Comparison of ENCODE assay signal across 10 cellular contexts in the genomic region with DNA sequence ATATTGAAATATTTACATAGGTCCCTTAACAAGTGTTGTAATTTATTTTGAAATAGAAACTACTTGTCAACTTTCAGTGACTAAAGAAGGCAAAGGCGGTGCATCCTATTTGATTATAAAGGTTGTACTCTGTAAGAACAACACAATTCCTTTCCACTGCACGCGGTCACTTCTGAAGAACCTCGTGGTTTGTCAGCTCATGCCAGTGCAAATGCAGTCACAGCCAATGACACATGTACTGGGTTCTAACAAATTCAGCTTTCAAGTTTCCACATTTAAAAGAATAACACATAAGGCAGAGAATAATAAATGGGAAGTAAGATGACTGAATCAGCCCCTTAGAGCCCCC. TPM values are rescaled to one million over a fixed set of nuclear protein-coding genes. Genes with fewer than 3 reads are reported as not detected.
DNase-seq lines count a peak whose midpoint lies in the region; ATAC-seq, FAIRE-seq and TF ChIP-seq lines count a peak whose summit lies in the region.
"Had no signal": no experiment of that assay in that cellular context is flagged by ENCODE, and none has a peak within 500 bp of the region (broad histone marks: within the 10 kb centered on the region; RNA-seq: fewer than 3 reads in every experiment).

No MANE protein-coding gene starts in this region.

- peak; percentile 58 for ATAC-seq in activated CD8-positive, alpha-beta T cell treated with anti-CD3 and anti-CD28 coated beads for 36 hours
- ATAC-seq in activated CD8-positive, alpha-beta T cell treated with anti-CD3 and anti-CD28 coated beads, Interleukin-2, amount 10 ng/mL, durations not matched to agents 7 days and 5 days, result no peak

- no peak overlapping the region for H3K4me3 Mint-ChIP-seq in activated CD8-positive, alpha-beta T cell treated with anti-CD3 and anti-CD28 coated beads for 36 hours
- no peak overlapping the region for H3K4me3 Mint-ChIP-seq in activated CD8-positive, alpha-beta T cell treated with anti-CD3 and anti-CD28 coated beads, Interleukin-2, amount 10 ng/mL, durations not matched to agents 7 days and 5 days
- H3K4me3 Mint-ChIP-seq in Caco-2 (ENCODE audit: unreplicated experiment), result no peak overlapping the region

- CTCF ChIA-PET in activated CD8-positive, alpha-beta T cell treated with anti-CD3 and anti-CD28 coated beads for 36 hours (lab: Charles Lee), result interaction anchor here (1.0 to 1.3 kb wide), 3 partner anchors 11 to 300 kb away, joined by 3 to 6 read pairs (median 5); no protein-coding TSS in a partner anchor
- CTCF ChIA-PET in activated CD8-positive, alpha-beta T cell treated with anti-CD3 and anti-CD28 coated beads, Interleukin-2, amount 10 ng/mL, durations not matched to agents 7 days and 5 days (lab: Charles Lee), result no interaction called here
- CTCF ChIA-PET in Caco-2 (lab: Charles Lee), result no interaction called here

- BruUV-seq in Caco-2 (replicated peaks; lab: Mats Ljungman, UMichigan), result no TSS peak

- peaks cover 16% of the 10 kb centered on the region for H3K4me1 ChIP-seq in Caco-2
- no peaks in the 10 kb centered on the region for H3K4me1 ChIP-seq in HAP-1

- POLR2A ChIA-PET in activated CD8-positive, alpha-beta T cell treated with anti-CD3 and anti-CD28 coated beads for 36 hours (lab: Charles Lee), result no interaction called here
- POLR2A ChIA-PET in activated CD8-positive, alpha-beta T cell treated with anti-CD3 and anti-CD28 coated beads, Interleukin-2, amount 10 ng/mL, durations not matched to agents 7 days and 5 days (lab: Charles Lee), result no interaction called here
- POLR2A ChIA-PET in Caco-2 (lab: Charles Lee), result no interaction called here

- peak overlapping the region; percentile 78 for H3K27ac ChIP-seq in SK-N-MC

- peaks cover 8% of the 10 kb centered on the region for H3K4me1 Mint-ChIP-seq in activated CD8-positive, alpha-beta T cell treated with anti-CD3 and anti-CD28 coated beads for 36 hours (ENCODE audit: low read depth)
- H3K4me1 Mint-ChIP-seq in activated CD8-positive, alpha-beta T cell treated with anti-CD3 and anti-CD28 coated beads, Interleukin-2, amount 10 ng/mL, durations not matched to agents 7 days and 5 days (ENCODE audit: low read depth), result no peaks in the 10 kb centered on the region
- H3K4me1 Mint-ChIP-seq in Caco-2 (ENCODE audit: low read depth, unreplicated experiment), result peaks cover 4% of the 10 kb centered on the region

- TF ChIP-seq CTCF in activated CD8-positive, alpha-beta T cell treated with anti-CD3 and anti-CD28 coated beads for 36 hours (IDR thresholded peaks at IDR 0.05), result no peak
- no peak for TF ChIP-seq CTCF in Caco-2 (IDR thresholded peaks at IDR 0.05; ENCODE audit: insufficient read depth in 1 of 2, low read depth in 1 of 2, low read length in 1 of 2, severe bottlenecking in 1 of 2, unreplicated experiment in 1 of 2)

- H3K27me3 Mint-ChIP-seq in activated CD8-positive, alpha-beta T cell treated with anti-CD3 and anti-CD28 coated beads for 36 hours, result no peaks in the 10 kb centered on the region
- H3K27me3 Mint-ChIP-seq in activated CD8-positive, alpha-beta T cell treated with anti-CD3 and anti-CD28 coated beads, Interleukin-2, amount 10 ng/mL, durations not matched to agents 7 days and 5 days (ENCODE audit: low read depth), result no peaks in the 10 kb centered on the region
- H3K27me3 Mint-ChIP-seq in Caco-2 (ENCODE audit: insufficient read depth, unreplicated experiment), result no peaks in the 10 kb centered on the region

- no peaks in the 10 kb centered on the region for H3K9me3 Mint-ChIP-seq in activated CD8-positive, alpha-beta T cell treated with anti-CD3 and anti-CD28 coated beads for 36 hours
- no peaks in the 10 kb centered on the region for H3K9me3 Mint-ChIP-seq in activated CD8-positive, alpha-beta T cell treated with anti-CD3 and anti-CD28 coated beads, Interleukin-2, amount 10 ng/mL, durations not matched to agents 7 days and 5 days (ENCODE audit: insufficient read depth)
- H3K9me3 Mint-ChIP-seq in Caco-2 (ENCODE audit: unreplicated experiment), result no peaks in the 10 kb centered on the region

- in situ Hi-C loops in HAP-1 (cut with MboI; ENCODE audit: low sequenced_read_pairs), result no loop called here

- peak; percentile 43 for DNase-seq in activated CD8-positive, alpha-beta T cell treated with anti-CD3 and anti-CD28 coated beads for 36 hours
- no peak for DNase-seq in activated CD8-positive, alpha-beta T cell treated with anti-CD3 and anti-CD28 coated beads, Interleukin-2, amount 10 ng/mL, durations not matched to agents 7 days and 5 days
- no peak for DNase-seq in SK-N-MC (ENCODE audit: low read depth, low spot score)
- DNase-seq in glomerular visceral epithelial cell (ENCODE audit: extremely low spot score), result peak; percentile 21
- peak; percentile 52 for DNase-seq in stimulated activated CD8-positive, alpha-beta memory T cell treated with anti-CD3 and anti-CD28 coated beads, Interleukin-4, amount 100 ng/mL, for 48 hours
- no peak for DNase-seq in HTR-8/SVneo (ENCODE audit: insufficient read length, low spot score)
- DNase-seq in Caco-2, result no peak
- no peak for DNase-seq in HAP-1 (ENCODE audit: low spot score in 2 of 2)
- DNase-seq: NCI-H69 had no signal

- intact Hi-C loops in activated CD8-positive, alpha-beta T cell treated with anti-CD3 and anti-CD28 coated beads for 36 hours (cut with micrococcal nuclease), result no loop called here
- intact Hi-C loops in Caco-2 (cut with micrococcal nuclease; ENCODE audit: unreplicated experiment), result no loop called here

- H3K9ac ChIP-seq in SK-N-MC (ENCODE audit: insufficient read length), result no peak overlapping the region

- H3K9me3 ChIP-seq in SK-N-MC (ENCODE audit: low read depth, low read length) (no peaks in the 10 kb centered on the region), Caco-2 (no peaks in the 10 kb centered on the region), HAP-1 (no peaks in the 10 kb centered on the region)
- H3K9me3 ChIP-seq: adrenal gland had no signal

- H3K27me3 ChIP-seq in Caco-2 (replicated peaks; ENCODE audit: control insufficient read depth, insufficient read depth, low read length) (no peaks in the 10 kb centered on the region), HAP-1 (ENCODE audit: low read depth) (no peaks in the 10 kb centered on the region)
- H3K27me3 ChIP-seq: adrenal gland had no signal

- H3K27ac Mint-ChIP-seq in activated CD8-positive, alpha-beta T cell treated with anti-CD3 and anti-CD28 coated beads for 36 hours, result peak overlapping the region; percentile 60
- no peak overlapping the region for H3K27ac Mint-ChIP-seq in activated CD8-positive, alpha-beta T cell treated with anti-CD3 and anti-CD28 coated beads, Interleukin-2, amount 10 ng/mL, durations not matched to agents 7 days and 5 days
- H3K27ac Mint-ChIP-seq in Caco-2 (ENCODE audit: unreplicated experiment), result no peak overlapping the region

- no peak for FAIRE-seq in HTR-8/SVneo (lab: Jason Lieb, UNC)

- H3K36me3 ChIP-seq in SK-N-MC (ENCODE audit: insufficient read depth, low read length) (no peaks in the 10 kb centered on the region), Caco-2 (ENCODE audit: control insufficient read depth, insufficient read depth, low read length) (no peaks in the 10 kb centered on the region), HAP-1 (replicated peaks) (no peaks in the 10 kb centered on the region)
- H3K36me3 ChIP-seq: adrenal gland had no signal

- peaks cover 10% of the 10 kb centered on the region for H3K36me3 Mint-ChIP-seq in activated CD8-positive, alpha-beta T cell treated with anti-CD3 and anti-CD28 coated beads for 36 hours (ENCODE audit: low read depth)
- H3K36me3 Mint-ChIP-seq in activated CD8-positive, alpha-beta T cell treated with anti-CD3 and anti-CD28 coated beads, Interleukin-2, amount 10 ng/mL, durations not matched to agents 7 days and 5 days (ENCODE audit: low read depth), result no peaks in the 10 kb centered on the region
- peaks cover 20% of the 10 kb centered on the region for H3K36me3 Mint-ChIP-seq in Caco-2 (ENCODE audit: insufficient read depth, unreplicated experiment)

- H3K4me3 ChIP-seq in SK-N-MC, result no peak overlapping the region
- no peak overlapping the region for H3K4me3 ChIP-seq in Caco-2 (ENCODE audit: low read depth, low read length)
- H3K4me3 ChIP-seq in HAP-1, result no peak overlapping the region
- H3K4me3 ChIP-seq: adrenal gland had no signal

RNA-seq across cellular contexts. Expression of gene CYB5A, which starts 39.8 kb away (rescaled TPM):
- 10 to 100 TPM; 60.2 to 62.4 TPM for total RNA-seq in activated CD8-positive, alpha-beta T cell treated with anti-CD3 and anti-CD28 coated beads for 36 hours
- 10 to 100 TPM; 28.7 to 31.3 TPM for total RNA-seq in activated CD8-positive, alpha-beta T cell treated with anti-CD3 and anti-CD28 coated beads, Interleukin-2, amount 10 ng/mL, durations not matched to agents 7 days and 5 days
- total RNA-seq in Caco-2 (2022), result 103 and 105 TPM in 2 replicates

Comparison
In these comparisons a context has a peak if more than half of its experiments do, and no peak if none do; other contexts are left out.
1. DNase-seq: peak in activated CD8-positive, alpha-beta T cell treated with anti-CD3 and anti-CD28 coated beads for 36 hours (single experiment), glomerular visceral epithelial cell (single experiment) and stimulated activated CD8-positive, alpha-beta memory T cell treated with anti-CD3 and anti-CD28 coated beads, Interleukin-4, amount 100 ng/mL, for 48 hours (single experiment); none in activated CD8-positive, alpha-beta T cell treated with anti-CD3 and anti-CD28 coated beads, Interleukin-2, amount 10 ng/mL, durations not matched to agents 7 days and 5 days (single experiment), SK-N-MC (single experiment), HTR-8/SVneo (single experiment), Caco-2 (0 of 2) and HAP-1 (0 of 2).